10 cellular contexts compared by ENCODE assay signal in the genomic region with DNA sequence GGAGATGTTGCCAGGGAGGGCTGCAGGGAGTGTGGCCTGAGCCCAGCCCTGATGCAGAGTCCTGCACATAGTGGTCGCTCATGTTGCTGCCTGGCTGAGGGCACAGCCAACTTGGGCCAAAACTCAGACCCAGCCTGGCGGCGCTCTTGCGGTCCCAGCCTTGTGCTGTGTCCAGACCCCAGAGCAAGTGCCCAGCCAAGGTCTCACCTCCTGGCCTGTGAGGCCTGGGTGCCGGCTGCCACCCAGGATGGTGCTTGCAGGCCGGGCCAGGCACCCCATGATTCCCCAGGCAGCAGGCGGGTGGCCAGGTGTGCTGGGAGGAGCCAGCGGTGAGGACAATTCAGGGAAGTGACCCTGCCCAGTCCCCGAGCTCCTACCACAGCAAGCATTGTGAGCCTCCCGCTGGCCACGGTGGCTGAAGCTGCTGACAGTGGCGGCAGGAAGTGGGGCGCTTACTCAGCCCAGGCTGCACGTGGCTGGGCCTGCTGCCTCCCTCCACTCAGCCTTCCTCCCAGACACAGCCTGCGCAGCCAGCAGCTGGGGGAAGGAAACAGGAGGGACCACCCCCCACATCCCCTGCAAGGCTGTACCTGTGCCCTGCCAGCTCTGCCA. TPM values are rescaled to one million over a fixed set of nuclear protein-coding genes. Genes with fewer than 3 reads are reported as not detected.
DNase-seq lines count a peak whose midpoint lies in the region; ATAC-seq and TF ChIP-seq lines count a peak whose summit lies in the region.
"Had no signal": no experiment of that assay in that cellular context is flagged by ENCODE, and none has a peak within 500 bp of the region (broad histone marks: within the 10 kb centered on the region; RNA-seq: fewer than 3 reads in every experiment).

No MANE protein-coding gene starts in this region.

- H3K4me3 Mint-ChIP-seq in osteocyte (ENCODE audit: unreplicated experiment): no peak overlapping the region
- H3K4me3 Mint-ChIP-seq: CD4-positive, alpha-beta T cell had no signal

- intact Hi-C loops in upper lobe of right lung (cut with DNase I): no loop called here

- H3K27ac Mint-ChIP-seq in osteocyte (ENCODE audit: unreplicated experiment): no peak overlapping the region
- H3K27ac Mint-ChIP-seq: CD4-positive, alpha-beta T cell had no signal

- H3K27me3 Mint-ChIP-seq in osteocyte (ENCODE audit: unreplicated experiment): peaks cover 22% of the 10 kb centered on the region
- H3K27me3 Mint-ChIP-seq: CD4-positive, alpha-beta T cell had no signal

- no peaks in the 10 kb centered on the region for H3K36me3 Mint-ChIP-seq in osteocyte (ENCODE audit: unreplicated experiment)

- no peaks in the 10 kb centered on the region for H3K27me3 ChIP-seq in upper lobe of right lung

- no peak overlapping the region for H3K4me3 ChIP-seq in upper lobe of right lung

- H3K4me1 Mint-ChIP-seq in osteocyte (ENCODE audit: unreplicated experiment): peaks cover 11% of the 10 kb centered on the region

- H3K9me3 Mint-ChIP-seq in osteocyte (ENCODE audit: unreplicated experiment): no peaks in the 10 kb centered on the region
- H3K9me3 Mint-ChIP-seq: CD4-positive, alpha-beta T cell had no signal

- peaks cover 9% of the 10 kb centered on the region for H3K4me1 ChIP-seq in upper lobe of right lung

- peak; percentile 11 for DNase-seq in activated T-cell treated with anti-CD3 and anti-CD28 coated beads for 24 hours (ENCODE audit: low read depth)
- DNase-seq in activated T-cell treated with anti-CD3 and anti-CD28 coated beads, Interleukin-2, amount 50 U/mL, for 1 hour: no peak
- peak; percentile 4 for DNase-seq in activated gamma-delta T cell treated with anti-CD3 and anti-CD28 coated beads, Interleukin-2, amount 50 U/mL, for 16 hours (ENCODE audit: low read depth)
- DNase-seq in left kidney (ENCODE audit: low read depth, low spot score): peak; percentile 41
- DNase-seq in upper lobe of right lung: peak; percentile 71
- DNase-seq in osteocyte (ENCODE audit: extremely low spot score, unreplicated experiment): no peak
- DNase-seq: NCI-H1092 had no signal

- TF ChIP-seq CTCF in upper lobe of right lung (IDR thresholded peaks at IDR 0.05): no peak
- TF ChIP-seq CTCF in osteocyte (IDR thresholded peaks at IDR 0.05): no peak

- H3K27ac ChIP-seq in upper lobe of right lung: peak overlapping the region; percentile 17

- no peaks in the 10 kb centered on the region for H3K9me3 ChIP-seq in upper lobe of right lung

- ATAC-seq in upper lobe of right lung (peak; percentile 62), GM18502 (IDR thresholded peaks at IDR 0.05; ENCODE audit: poor library complexity, unreplicated experiment) (no peak), HG02970 (IDR thresholded peaks at IDR 0.05; ENCODE audit: low FRiP score, unreplicated experiment) (no peak)

- H3K36me3 ChIP-seq in upper lobe of right lung: no peaks in the 10 kb centered on the region

RNA-seq across cellular contexts. Expression of gene PGF, which starts 17.7 kb away (rescaled TPM):
- total RNA-seq in upper lobe of right lung (4.7 TPM), osteocyte (3.5 and 3.9 TPM in 2 replicates)

RNA-seq across cellular contexts. Expression of gene EIF2B2, which starts 29.6 kb away (rescaled TPM):
- total RNA-seq in upper lobe of right lung (34.8 TPM), osteocyte (44.4 and 46.7 TPM in 2 replicates)

RNA-seq across cellular contexts. Expression of gene RPS6KL1, which starts 50.0 kb away (rescaled TPM):
- 5.1 TPM for total RNA-seq in upper lobe of right lung
- total RNA-seq in osteocyte: 0.65 and 0.97 TPM in 2 replicates

Comparison
In these comparisons a context has a peak if more than half of its experiments do, and no peak if none do; other contexts are left out.
1. DNase-seq: peak in activated T-cell treated with anti-CD3 and anti-CD28 coated beads for 24 hours (single experiment), activated gamma-delta T cell treated with anti-CD3 and anti-CD28 coated beads, Interleukin-2, amount 50 U/mL, for 16 hours (single experiment), left kidney (single experiment) and upper lobe of right lung (single experiment); none in activated T-cell treated with anti-CD3 and anti-CD28 coated beads, Interleukin-2, amount 50 U/mL, for 1 hour (single experiment) and osteocyte (single experiment).